In genomic region chr15:78208887-78209645, GRCh38 we compare ENCODE assay signal across 1 cellular context.
TF ChIP-seq lines count a peak whose summit lies in the region.

No MANE protein-coding gene starts in this region.

TF ChIP-seq in Ishikawa, 13 proteins besides CTCF, POLR2A, EP300 and RAD21 (continued from another document):
- TF ChIP-seq, protein P1, sequence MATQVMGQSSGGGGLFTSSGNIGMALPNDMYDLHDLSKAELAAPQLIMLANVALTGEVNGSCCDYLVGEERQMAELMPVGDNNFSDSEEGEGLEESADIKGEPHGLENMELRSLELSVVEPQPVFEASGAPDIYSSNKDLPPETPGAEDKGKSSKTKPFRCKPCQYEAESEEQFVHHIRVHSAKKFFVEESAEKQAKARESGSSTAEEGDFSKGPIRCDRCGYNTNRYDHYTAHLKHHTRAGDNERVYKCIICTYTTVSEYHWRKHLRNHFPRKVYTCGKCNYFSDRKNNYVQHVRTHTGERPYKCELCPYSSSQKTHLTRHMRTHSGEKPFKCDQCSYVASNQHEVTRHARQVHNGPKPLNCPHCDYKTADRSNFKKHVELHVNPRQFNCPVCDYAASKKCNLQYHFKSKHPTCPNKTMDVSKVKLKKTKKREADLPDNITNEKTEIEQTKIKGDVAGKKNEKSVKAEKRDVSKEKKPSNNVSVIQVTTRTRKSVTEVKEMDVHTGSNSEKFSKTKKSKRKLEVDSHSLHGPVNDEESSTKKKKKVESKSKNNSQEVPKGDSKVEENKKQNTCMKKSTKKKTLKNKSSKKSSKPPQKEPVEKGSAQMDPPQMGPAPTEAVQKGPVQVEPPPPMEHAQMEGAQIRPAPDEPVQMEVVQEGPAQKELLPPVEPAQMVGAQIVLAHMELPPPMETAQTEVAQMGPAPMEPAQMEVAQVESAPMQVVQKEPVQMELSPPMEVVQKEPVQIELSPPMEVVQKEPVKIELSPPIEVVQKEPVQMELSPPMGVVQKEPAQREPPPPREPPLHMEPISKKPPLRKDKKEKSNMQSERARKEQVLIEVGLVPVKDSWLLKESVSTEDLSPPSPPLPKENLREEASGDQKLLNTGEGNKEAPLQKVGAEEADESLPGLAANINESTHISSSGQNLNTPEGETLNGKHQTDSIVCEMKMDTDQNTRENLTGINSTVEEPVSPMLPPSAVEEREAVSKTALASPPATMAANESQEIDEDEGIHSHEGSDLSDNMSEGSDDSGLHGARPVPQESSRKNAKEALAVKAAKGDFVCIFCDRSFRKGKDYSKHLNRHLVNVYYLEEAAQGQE (IDR thresholded peaks at IDR 0.05; ENCODE audit: low read depth), result no peak
TF ChIP-seq in Ishikawa: peak in this region for 6.
